In the genomic region with DNA sequence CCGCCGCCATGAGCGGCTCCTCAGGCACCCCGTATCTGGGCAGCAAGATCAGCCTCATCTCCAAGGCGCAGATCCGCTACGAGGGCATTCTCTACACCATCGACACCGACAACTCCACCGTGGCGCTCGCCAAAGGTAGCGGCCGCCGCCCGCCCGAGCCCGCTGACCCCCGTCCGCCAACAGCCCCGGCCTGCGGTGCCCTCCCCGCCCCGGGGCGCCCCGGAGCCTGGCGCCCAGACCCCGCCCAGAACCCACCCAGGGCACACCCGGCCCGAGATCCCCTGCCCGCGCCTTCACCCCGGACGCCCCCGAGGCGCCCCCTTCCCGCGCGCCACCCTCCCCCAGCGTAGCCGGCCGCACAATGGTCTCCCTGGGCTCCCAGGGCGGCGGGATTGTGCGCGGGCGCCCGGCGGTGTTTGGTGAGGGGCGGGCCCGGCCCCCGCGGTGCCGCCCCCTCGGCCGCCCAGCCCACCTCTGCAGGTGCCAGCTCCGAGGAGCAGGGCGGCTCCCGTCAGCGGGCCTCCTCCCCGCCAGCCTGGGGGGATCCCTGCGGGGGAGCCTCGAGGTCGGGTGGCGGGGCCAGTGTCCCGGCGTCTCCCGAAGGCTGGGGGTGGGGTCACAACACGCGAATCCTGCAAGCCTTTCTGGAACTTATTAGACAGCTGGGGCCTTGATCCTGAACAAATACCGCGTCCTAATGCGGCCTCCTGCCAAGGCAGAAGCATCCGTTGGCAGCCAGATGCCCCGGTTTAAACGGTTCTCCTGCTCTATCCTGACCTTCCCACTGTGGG, we compare ENCODE assay signal across 1 cellular context.
TF ChIP-seq lines count a peak whose summit lies in the region.

No MANE protein-coding gene starts in this region.

TF ChIP-seq in K562, 482 proteins besides CTCF, POLR2A, EP300 and RAD21:
- TF ChIP-seq POLR2G (IDR thresholded peaks at IDR 0.05; ENCODE audit: low read depth, low read length) = no peak
- TF ChIP-seq CHD1 (IDR thresholded peaks at IDR 0.05; ENCODE audit: low read length) = peak; percentile 71
- no peak for TF ChIP-seq SIN3B (IDR thresholded peaks at IDR 0.05; ENCODE audit: low read depth)
- TF ChIP-seq MCM2 (IDR thresholded peaks at IDR 0.05; ENCODE audit: low read depth) = no peak
- no peak for TF ChIP-seq SOX6 (IDR thresholded peaks at IDR 0.05)
- peak; percentile 39; the same call in 1 of the 2 replicates for TF ChIP-seq ZBTB7A (IDR thresholded peaks at IDR 0.05; ENCODE audit: borderline replicate concordance, control insufficient read depth, low read depth, low read length)
- no peak for TF ChIP-seq ARID1B (IDR thresholded peaks at IDR 0.05)
- no peak for TF ChIP-seq SRSF9 (IDR thresholded peaks at IDR 0.05; ENCODE audit: borderline replicate concordance, low read depth, low read length)
- no peak for TF ChIP-seq ZNF311 (CRISPR knock-in tag; IDR thresholded peaks at IDR 0.05)
- TF ChIP-seq CBX2 (IDR thresholded peaks at IDR 0.05; ENCODE audit: insufficient read depth, low read length, poor library complexity, severe bottlenecking) = no peak
- TF ChIP-seq, protein P1, sequence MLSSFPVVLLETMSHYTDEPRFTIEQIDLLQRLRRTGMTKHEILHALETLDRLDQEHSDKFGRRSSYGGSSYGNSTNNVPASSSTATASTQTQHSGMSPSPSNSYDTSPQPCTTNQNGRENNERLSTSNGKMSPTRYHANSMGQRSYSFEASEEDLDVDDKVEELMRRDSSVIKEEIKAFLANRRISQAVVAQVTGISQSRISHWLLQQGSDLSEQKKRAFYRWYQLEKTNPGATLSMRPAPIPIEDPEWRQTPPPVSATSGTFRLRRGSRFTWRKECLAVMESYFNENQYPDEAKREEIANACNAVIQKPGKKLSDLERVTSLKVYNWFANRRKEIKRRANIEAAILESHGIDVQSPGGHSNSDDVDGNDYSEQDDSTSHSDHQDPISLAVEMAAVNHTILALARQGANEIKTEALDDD (IDR thresholded peaks at IDR 0.05) = no peak
- no peak for TF ChIP-seq JUNB (CRISPR knock-in tag; conservative IDR thresholded peaks at IDR 0.05)
- peak; percentile 19; the same call in 1 of the 2 replicates for TF ChIP-seq RB1 (IDR thresholded peaks at IDR 0.05; ENCODE audit: low read depth)
- TF ChIP-seq, protein P2, sequence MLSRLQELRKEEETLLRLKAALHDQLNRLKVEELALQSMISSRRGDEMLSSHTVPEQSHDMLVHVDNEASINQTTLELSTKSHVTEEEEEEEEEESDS (CRISPR knock-in tag; IDR thresholded peaks at IDR 0.05) = no peak
- TF ChIP-seq TRIM24 (IDR thresholded peaks at IDR 0.05) = no peak
- TF ChIP-seq ETV5 (CRISPR knock-in tag; IDR thresholded peaks at IDR 0.05; ENCODE audit: low read depth) = 0 out of 2 replicates have a peak, but pooled peaks have one; percentile 0
- no peak for TF ChIP-seq NR2C2 (CRISPR knock-in tag; IDR thresholded peaks at IDR 0.05)
- peak; percentile 2; the same call in 1 of the 2 replicates for TF ChIP-seq NR2C2 (tag; IDR thresholded peaks at IDR 0.05)
- TF ChIP-seq CCNT2 (IDR thresholded peaks at IDR 0.05; ENCODE audit: borderline replicate concordance, extremely low read depth, insufficient read length, low read depth, low read length) = no peak
- TF ChIP-seq, protein P3, sequence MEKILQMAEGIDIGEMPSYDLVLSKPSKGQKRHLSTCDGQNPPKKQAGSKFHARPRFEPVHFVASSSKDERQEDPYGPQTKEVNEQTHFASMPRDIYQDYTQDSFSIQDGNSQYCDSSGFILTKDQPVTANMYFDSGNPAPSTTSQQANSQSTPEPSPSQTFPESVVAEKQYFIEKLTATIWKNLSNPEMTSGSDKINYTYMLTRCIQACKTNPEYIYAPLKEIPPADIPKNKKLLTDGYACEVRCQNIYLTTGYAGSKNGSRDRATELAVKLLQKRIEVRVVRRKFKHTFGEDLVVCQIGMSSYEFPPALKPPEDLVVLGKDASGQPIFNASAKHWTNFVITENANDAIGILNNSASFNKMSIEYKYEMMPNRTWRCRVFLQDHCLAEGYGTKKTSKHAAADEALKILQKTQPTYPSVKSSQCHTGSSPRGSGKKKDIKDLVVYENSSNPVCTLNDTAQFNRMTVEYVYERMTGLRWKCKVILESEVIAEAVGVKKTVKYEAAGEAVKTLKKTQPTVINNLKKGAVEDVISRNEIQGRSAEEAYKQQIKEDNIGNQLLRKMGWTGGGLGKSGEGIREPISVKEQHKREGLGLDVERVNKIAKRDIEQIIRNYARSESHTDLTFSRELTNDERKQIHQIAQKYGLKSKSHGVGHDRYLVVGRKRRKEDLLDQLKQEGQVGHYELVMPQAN (IDR thresholded peaks at IDR 0.05; ENCODE audit: borderline replicate concordance) = 0 out of 2 replicates have a peak, but pooled peaks have one; percentile 27
- TF ChIP-seq, protein P4, sequence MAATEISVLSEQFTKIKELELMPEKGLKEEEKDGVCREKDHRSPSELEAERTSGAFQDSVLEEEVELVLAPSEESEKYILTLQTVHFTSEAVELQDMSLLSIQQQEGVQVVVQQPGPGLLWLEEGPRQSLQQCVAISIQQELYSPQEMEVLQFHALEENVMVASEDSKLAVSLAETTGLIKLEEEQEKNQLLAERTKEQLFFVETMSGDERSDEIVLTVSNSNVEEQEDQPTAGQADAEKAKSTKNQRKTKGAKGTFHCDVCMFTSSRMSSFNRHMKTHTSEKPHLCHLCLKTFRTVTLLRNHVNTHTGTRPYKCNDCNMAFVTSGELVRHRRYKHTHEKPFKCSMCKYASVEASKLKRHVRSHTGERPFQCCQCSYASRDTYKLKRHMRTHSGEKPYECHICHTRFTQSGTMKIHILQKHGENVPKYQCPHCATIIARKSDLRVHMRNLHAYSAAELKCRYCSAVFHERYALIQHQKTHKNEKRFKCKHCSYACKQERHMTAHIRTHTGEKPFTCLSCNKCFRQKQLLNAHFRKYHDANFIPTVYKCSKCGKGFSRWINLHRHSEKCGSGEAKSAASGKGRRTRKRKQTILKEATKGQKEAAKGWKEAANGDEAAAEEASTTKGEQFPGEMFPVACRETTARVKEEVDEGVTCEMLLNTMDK (IDR thresholded peaks at IDR 0.05; ENCODE audit: borderline replicate concordance, insufficient read depth, low read depth, low read length, poor library complexity, severe bottlenecking) = no peak
- TF ChIP-seq SIN3A (IDR thresholded peaks at IDR 0.05; ENCODE audit: borderline replicate concordance in 2 of 2, control insufficient read depth in 1 of 2, low read depth in 2 of 2, low read length in 2 of 2) = 0 out of 4 replicates have a peak, but pooled peaks of 1 of the 2 experiments have one; percentile 69
- TF ChIP-seq, protein P5, sequence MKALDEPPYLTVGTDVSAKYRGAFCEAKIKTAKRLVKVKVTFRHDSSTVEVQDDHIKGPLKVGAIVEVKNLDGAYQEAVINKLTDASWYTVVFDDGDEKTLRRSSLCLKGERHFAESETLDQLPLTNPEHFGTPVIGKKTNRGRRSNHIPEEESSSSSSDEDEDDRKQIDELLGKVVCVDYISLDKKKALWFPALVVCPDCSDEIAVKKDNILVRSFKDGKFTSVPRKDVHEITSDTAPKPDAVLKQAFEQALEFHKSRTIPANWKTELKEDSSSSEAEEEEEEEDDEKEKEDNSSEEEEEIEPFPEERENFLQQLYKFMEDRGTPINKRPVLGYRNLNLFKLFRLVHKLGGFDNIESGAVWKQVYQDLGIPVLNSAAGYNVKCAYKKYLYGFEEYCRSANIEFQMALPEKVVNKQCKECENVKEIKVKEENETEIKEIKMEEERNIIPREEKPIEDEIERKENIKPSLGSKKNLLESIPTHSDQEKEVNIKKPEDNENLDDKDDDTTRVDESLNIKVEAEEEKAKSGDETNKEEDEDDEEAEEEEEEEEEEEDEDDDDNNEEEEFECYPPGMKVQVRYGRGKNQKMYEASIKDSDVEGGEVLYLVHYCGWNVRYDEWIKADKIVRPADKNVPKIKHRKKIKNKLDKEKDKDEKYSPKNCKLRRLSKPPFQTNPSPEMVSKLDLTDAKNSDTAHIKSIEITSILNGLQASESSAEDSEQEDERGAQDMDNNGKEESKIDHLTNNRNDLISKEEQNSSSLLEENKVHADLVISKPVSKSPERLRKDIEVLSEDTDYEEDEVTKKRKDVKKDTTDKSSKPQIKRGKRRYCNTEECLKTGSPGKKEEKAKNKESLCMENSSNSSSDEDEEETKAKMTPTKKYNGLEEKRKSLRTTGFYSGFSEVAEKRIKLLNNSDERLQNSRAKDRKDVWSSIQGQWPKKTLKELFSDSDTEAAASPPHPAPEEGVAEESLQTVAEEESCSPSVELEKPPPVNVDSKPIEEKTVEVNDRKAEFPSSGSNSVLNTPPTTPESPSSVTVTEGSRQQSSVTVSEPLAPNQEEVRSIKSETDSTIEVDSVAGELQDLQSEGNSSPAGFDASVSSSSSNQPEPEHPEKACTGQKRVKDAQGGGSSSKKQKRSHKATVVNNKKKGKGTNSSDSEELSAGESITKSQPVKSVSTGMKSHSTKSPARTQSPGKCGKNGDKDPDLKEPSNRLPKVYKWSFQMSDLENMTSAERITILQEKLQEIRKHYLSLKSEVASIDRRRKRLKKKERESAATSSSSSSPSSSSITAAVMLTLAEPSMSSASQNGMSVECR (CRISPR knock-in tag; IDR thresholded peaks at IDR 0.05) = peak; percentile 10; the same call in 1 of the 2 replicates
- TF ChIP-seq, protein P6, sequence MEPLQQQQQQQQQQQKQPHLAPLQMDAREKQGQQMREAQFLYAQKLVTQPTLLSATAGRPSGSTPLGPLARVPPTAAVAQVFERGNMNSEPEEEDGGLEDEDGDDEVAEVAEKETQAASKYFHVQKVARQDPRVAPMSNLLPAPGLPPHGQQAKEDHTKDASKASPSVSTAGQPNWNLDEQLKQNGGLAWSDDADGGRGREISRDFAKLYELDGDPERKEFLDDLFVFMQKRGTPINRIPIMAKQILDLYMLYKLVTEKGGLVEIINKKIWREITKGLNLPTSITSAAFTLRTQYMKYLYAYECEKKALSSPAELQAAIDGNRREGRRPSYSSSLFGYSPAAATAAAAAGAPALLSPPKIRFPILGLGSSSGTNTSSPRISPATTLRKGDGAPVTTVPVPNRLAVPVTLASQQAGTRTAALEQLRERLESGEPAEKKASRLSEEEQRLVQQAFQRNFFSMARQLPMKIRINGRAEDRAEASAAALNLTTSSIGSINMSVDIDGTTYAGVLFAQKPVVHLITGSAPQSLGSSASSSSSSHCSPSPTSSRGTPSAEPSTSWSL (CRISPR knock-in tag; IDR thresholded peaks at IDR 0.05; ENCODE audit: borderline replicate concordance) = no peak
- TF ChIP-seq TCF3 (CRISPR knock-in tag; IDR thresholded peaks at IDR 0.05) = no peak
- TF ChIP-seq ZNF253 (CRISPR knock-in tag; conservative IDR thresholded peaks at IDR 0.05) = no peak
- peak; percentile 13; the same call in 1 of the 2 replicates for TF ChIP-seq PHF8 (IDR thresholded peaks at IDR 0.05; ENCODE audit: borderline replicate concordance, low read length)
- TF ChIP-seq TBL1XR1 (IDR thresholded peaks at IDR 0.05; ENCODE audit: low read length in 2 of 2) = no peak
- TF ChIP-seq STAT5A (IDR thresholded peaks at IDR 0.05; ENCODE audit: borderline replicate concordance, low read length) = no peak
- TF ChIP-seq, protein P7, sequence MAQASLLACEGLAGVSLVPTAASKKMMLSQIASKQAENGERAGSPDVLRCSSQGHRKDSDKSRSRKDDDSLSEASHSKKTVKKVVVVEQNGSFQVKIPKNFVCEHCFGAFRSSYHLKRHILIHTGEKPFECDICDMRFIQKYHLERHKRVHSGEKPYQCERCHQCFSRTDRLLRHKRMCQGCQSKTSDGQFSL (CRISPR knock-in tag; IDR thresholded peaks at IDR 0.05) = peak; percentile 12; the same call in 1 of the 2 replicates
- TF ChIP-seq, protein P7 (tag; IDR thresholded peaks at IDR 0.05) = no peak
- TF ChIP-seq NRF1 (conservative IDR thresholded peaks at IDR 0.05 in 1 of 2, IDR thresholded peaks at IDR 0.05 in 1 of 2) = peak in 1 of 2 experiments; percentile 30; a peak in 2 of 4 replicates
